ENCODE assay signal across 1 cellular context in genomic region chr16:86319871-86320270, GRCh38.
TF ChIP-seq lines count a peak whose summit lies in the region.

No MANE protein-coding gene starts in this region.

TF ChIP-seq in SK-N-SH treated with all-trans-retinoic acid at 6 μM for 48 hours, 23 proteins besides CTCF, POLR2A, EP300 and RAD21 (continued from another document):
- TF ChIP-seq OSR1 (CRISPR knock-in tag; IDR thresholded peaks at IDR 0.05), result no peak
- TF ChIP-seq PATZ1 (CRISPR knock-in tag; IDR thresholded peaks at IDR 0.05; ENCODE audit: borderline replicate concordance), result no peak
- TF ChIP-seq CSDC2 (CRISPR knock-in tag; IDR thresholded peaks at IDR 0.05), result no peak
- TF ChIP-seq ZC3H10 (CRISPR knock-in tag; IDR thresholded peaks at IDR 0.05), result no peak
- TF ChIP-seq ZFP3 (CRISPR knock-in tag; IDR thresholded peaks at IDR 0.05), result no peak
- TF ChIP-seq RARB (CRISPR knock-in tag; IDR thresholded peaks at IDR 0.05), result no peak
- TF ChIP-seq TSHZ2 (CRISPR knock-in tag; IDR thresholded peaks at IDR 0.05), result no peak
- TF ChIP-seq CREB5 (CRISPR knock-in tag; IDR thresholded peaks at IDR 0.05; ENCODE audit: low read depth), result no peak
- no peak for TF ChIP-seq ZNF70 (CRISPR knock-in tag; IDR thresholded peaks at IDR 0.05)
- TF ChIP-seq ZNF565 (CRISPR knock-in tag; conservative IDR thresholded peaks at IDR 0.05; ENCODE audit: low read depth), result no peak
